ENCODE assay signal across 9 cellular contexts in genomic region chr7:1466524-1467271, GRCh38. TPM values are rescaled to one million over a fixed set of nuclear protein-coding genes. Genes with fewer than 3 reads are reported as not detected.
DNase-seq lines count a peak whose midpoint lies in the region; ATAC-seq and TF ChIP-seq lines count a peak whose summit lies in the region.
"Had no signal": no experiment of that assay in that cellular context is flagged by ENCODE, and none has a peak within 500 bp of the region (broad histone marks: within the 10 kb centered on the region; RNA-seq: fewer than 3 reads in every experiment).

No MANE protein-coding gene starts in this region.

- H3K27me3 Mint-ChIP-seq in activated naive CD4-positive, alpha-beta T cell treated with anti-CD3 and anti-CD28 coated beads for 36 hours (ENCODE audit: low read depth) = no peaks in the 10 kb centered on the region

- no peak overlapping the region for H3K27ac Mint-ChIP-seq in activated naive CD4-positive, alpha-beta T cell treated with anti-CD3 and anti-CD28 coated beads for 36 hours

- peak overlapping the region; percentile 74 for H3K27ac ChIP-seq in caudate nucleus (ENCODE audit: low read depth, low read length)
- peak overlapping the region; percentile 71 to 89 (median 78) for H3K27ac ChIP-seq in upper lobe of left lung
- no peak overlapping the region for H3K27ac ChIP-seq in effector memory CD4-positive, alpha-beta T cell (ENCODE audit: insufficient read depth, low read length, poor library complexity, severe bottlenecking)

- DNase-seq in DMS53 (lab: John Stamatoyannopoulos, UW) (peak; percentile 79), DMS53 treated with DMSO at 0.1 percent for 48 hours (lab: John Stamatoyannopoulos, UW; ENCODE audit: unreplicated experiment) (no peak), caudate nucleus (lab: John Stamatoyannopoulos, UW) (peak in 10 of 61 donors; percentile 8 to 68 (median 22)), left kidney (ENCODE audit: low read depth, low spot score) (peak; percentile 94), upper lobe of left lung (peak; percentile 81 to 93)
- no peak for DNase-seq in effector memory CD4-positive, alpha-beta T cell
- DNase-seq in effector CD4-positive, alpha-beta T cell = no peak
- no peak for DNase-seq in activated naive CD4-positive, alpha-beta T cell treated with anti-CD3 and anti-CD28 coated beads for 36 hours
- DNase-seq: KBM-7 had no signal

- H3K9me3 Mint-ChIP-seq in activated naive CD4-positive, alpha-beta T cell treated with anti-CD3 and anti-CD28 coated beads for 36 hours = no peaks in the 10 kb centered on the region

- no peak overlapping the region for H3K4me3 Mint-ChIP-seq in activated naive CD4-positive, alpha-beta T cell treated with anti-CD3 and anti-CD28 coated beads for 36 hours

- peaks cover 5% of the 10 kb centered on the region for H3K4me1 Mint-ChIP-seq in activated naive CD4-positive, alpha-beta T cell treated with anti-CD3 and anti-CD28 coated beads for 36 hours (ENCODE audit: low read depth)

- H3K4me1 ChIP-seq in upper lobe of left lung = peaks cover 15 to 24% (median 20%) of the 10 kb centered on the region in 4 donors
- H3K4me1 ChIP-seq in effector memory CD4-positive, alpha-beta T cell (ENCODE audit: control insufficient read depth, insufficient read depth, low read length, poor library complexity, severe bottlenecking) = no peaks in the 10 kb centered on the region

- 20 to 37% methylated on average over 2 to 15 of the region's 17 CpGs for WGBS in upper lobe of left lung, 2 donors

- TF ChIP-seq POLR2A in upper lobe of left lung (IDR thresholded peaks at IDR 0.05) = peak in 1 of 4 donors; percentile 12

- TF ChIP-seq CTCF in upper lobe of left lung (IDR thresholded peaks at IDR 0.05) = peak in 1 of 6 experiments; percentile 6

- intact Hi-C loops in activated naive CD4-positive, alpha-beta T cell treated with anti-CD3 and anti-CD28 coated beads for 36 hours (cut with micrococcal nuclease) = no loop called here

- ATAC-seq in upper lobe of left lung (ENCODE audit: low FRiP score in 2 of 2) = peak; percentile 59 to 75

- no peaks in the 10 kb centered on the region for H3K36me3 Mint-ChIP-seq in activated naive CD4-positive, alpha-beta T cell treated with anti-CD3 and anti-CD28 coated beads for 36 hours (ENCODE audit: low read depth)

- no peaks in the 10 kb centered on the region for H3K9me3 ChIP-seq in upper lobe of left lung
- no peaks in the 10 kb centered on the region for H3K9me3 ChIP-seq in effector memory CD4-positive, alpha-beta T cell (ENCODE audit: control insufficient read depth, low read length)

- peak in 1 of 4 donors; percentile 72 for TF ChIP-seq EP300 in upper lobe of left lung (IDR thresholded peaks at IDR 0.05)

- peaks cover 4 to 32% (median 25%) of the 10 kb centered on the region in 4 donors for H3K36me3 ChIP-seq in upper lobe of left lung
- peaks cover 23% of the 10 kb centered on the region for H3K36me3 ChIP-seq in effector memory CD4-positive, alpha-beta T cell (ENCODE audit: control insufficient read depth, insufficient read depth, low read length)

- CTCF ChIA-PET in activated naive CD4-positive, alpha-beta T cell treated with anti-CD3 and anti-CD28 coated beads for 36 hours (lab: Charles Lee) = interaction anchor here (0.6 kb wide), 1 partner anchor 273 kb away, joined by 3 read pairs; no protein-coding TSS in a partner anchor

- H3K4me3 ChIP-seq in upper lobe of left lung = no peak overlapping the region
- no peak overlapping the region for H3K4me3 ChIP-seq in effector memory CD4-positive, alpha-beta T cell (ENCODE audit: insufficient read depth, low read depth, low read length, poor library complexity, severe bottlenecking)

- H3K27me3 ChIP-seq in upper lobe of left lung = no peaks in the 10 kb centered on the region
- no peaks in the 10 kb centered on the region for H3K27me3 ChIP-seq in effector memory CD4-positive, alpha-beta T cell (replicated peaks; ENCODE audit: control insufficient read depth, insufficient read depth, low read length, poor library complexity, severe bottlenecking)

RNA-seq across cellular contexts. Expression of gene MICALL2, which starts 7.4 kb away (rescaled TPM):
- 10 to 100 TPM; 17.8 to 67.1 (median 42.4) TPM for total RNA-seq in upper lobe of left lung
- total RNA-seq in activated naive CD4-positive, alpha-beta T cell treated with anti-CD3 and anti-CD28 coated beads for 36 hours = 1 to 10 TPM; 3.7 to 4.2 TPM

RNA-seq across cellular contexts. Expression of gene INTS1, which starts 37.5 kb away (rescaled TPM):
- 100 to 1,000 TPM in 2 of 6 donors, 10 to 100 TPM in 4; 38.6 to 215 (median 72.3) TPM for total RNA-seq in upper lobe of left lung
- total RNA-seq in activated naive CD4-positive, alpha-beta T cell treated with anti-CD3 and anti-CD28 coated beads for 36 hours = 100 to 1,000 TPM in 1 of 2 experiments, 10 to 100 TPM in 1; 97.6 to 103 TPM

Comparison
In these comparisons a context has a peak if more than half of its experiments do, and no peak if none do; other contexts are left out.
1. DNase-seq: peak in DMS53 (single experiment), left kidney (single experiment) and upper lobe of left lung (2 of 2); none in DMS53 treated with DMSO at 0.1 percent for 48 hours (single experiment), effector memory CD4-positive, alpha-beta T cell (0 of 3), effector CD4-positive, alpha-beta T cell (single experiment) and activated naive CD4-positive, alpha-beta T cell treated with anti-CD3 and anti-CD28 coated beads for 36 hours (single experiment).